Comparison of ENCODE assay signal across 1 cellular context in genomic region chr16:67547423-67548264, GRCh38.
TF ChIP-seq lines count a peak whose summit lies in the region.

No MANE protein-coding gene starts in this region.

TF ChIP-seq in HepG2, 621 proteins besides CTCF, POLR2A, EP300 and RAD21:
- no peak for TF ChIP-seq LBX2 (CRISPR knock-in tag; IDR thresholded peaks at IDR 0.05; ENCODE audit: borderline replicate concordance)
- TF ChIP-seq NCOA2 (CRISPR knock-in tag; IDR thresholded peaks at IDR 0.05): no peak
- no peak for TF ChIP-seq NFYB (CRISPR knock-in tag; IDR thresholded peaks at IDR 0.05)
- peak; percentile 1 for TF ChIP-seq TBL1XR1 (IDR thresholded peaks at IDR 0.05; ENCODE audit: borderline replicate concordance, low read length, partially characterized antibody)
- no peak for TF ChIP-seq CREM (IDR thresholded peaks at IDR 0.05)
- TF ChIP-seq CREM (CRISPR knock-in tag; IDR thresholded peaks at IDR 0.05): no peak
- TF ChIP-seq SRY (CRISPR knock-in tag; IDR thresholded peaks at IDR 0.05): 0 out of 2 replicates have a peak, but pooled peaks have one; percentile 47
- TF ChIP-seq USF2 (IDR thresholded peaks at IDR 0.05; ENCODE audit: low read depth, low read length): no peak
- no peak for TF ChIP-seq USF2 (CRISPR knock-in tag; IDR thresholded peaks at IDR 0.05; ENCODE audit: borderline replicate concordance)
- TF ChIP-seq ZFX (CRISPR knock-in tag; IDR thresholded peaks at IDR 0.05; ENCODE audit: low read depth): 0 out of 2 replicates have a peak, but pooled peaks have one; percentile 0
- peak; percentile 8 for TF ChIP-seq ZNF781 (CRISPR knock-in tag; IDR thresholded peaks at IDR 0.05; ENCODE audit: borderline replicate concordance, not compliant biosample characterization)
- TF ChIP-seq ZFP1 (CRISPR knock-in tag; IDR thresholded peaks at IDR 0.05): no peak
- no peak for TF ChIP-seq SKI (IDR thresholded peaks at IDR 0.05; ENCODE audit: partially characterized antibody)
